In genomic region chr12:55829967-55830600, GRCh38 we compare ENCODE assay signal across 8 cellular contexts.
DNase-seq lines count a peak whose midpoint lies in the region; ATAC-seq and TF ChIP-seq lines count a peak whose summit lies in the region.

No MANE protein-coding gene starts in this region.

- H3K36me3 Mint-ChIP-seq in activated naive CD8-positive, alpha-beta T cell = peaks cover 4% of the 10 kb centered on the region

- H3K27me3 ChIP-seq in parathyroid adenoma (ENCODE audit: control insufficient read depth, insufficient read depth, low read length) = no peaks in the 10 kb centered on the region

- H3K27ac ChIP-seq in parathyroid adenoma = peak overlapping the region; percentile 76

- peak overlapping the region; percentile 80 for H2AFZ ChIP-seq in parathyroid adenoma

- H3K4me1 Mint-ChIP-seq in activated naive CD8-positive, alpha-beta T cell (ENCODE audit: low read depth) = peaks cover 55% of the 10 kb centered on the region

- no peaks in the 10 kb centered on the region for H3K36me3 ChIP-seq in parathyroid adenoma (ENCODE audit: control insufficient read depth, insufficient read depth, low read length)

- DNase-seq in NCI-H82 (lab: John Stamatoyannopoulos, UW) (peak; percentile 69), NCI-H82 treated with DMSO at 0.1 percent for 48 hours (lab: John Stamatoyannopoulos, UW; ENCODE audit: unreplicated experiment) (no peak), NCI-H69 (lab: John Stamatoyannopoulos, UW) (peak; percentile 87), head of caudate nucleus (peak in 37 of 42 donors; percentile 42 to 86 (median 73)), HPDE6-E6E7 (ENCODE audit: extremely low spot score) (no peak)

- H3K4me1 ChIP-seq in parathyroid adenoma = peaks cover 4% of the 10 kb centered on the region

- H3K9ac ChIP-seq in parathyroid adenoma = peak overlapping the region; percentile 34

- H3K9me3 Mint-ChIP-seq in activated naive CD8-positive, alpha-beta T cell (ENCODE audit: low read depth) = no peaks in the 10 kb centered on the region

- peak overlapping the region; percentile 97 for H3K4me3 Mint-ChIP-seq in activated naive CD8-positive, alpha-beta T cell

- H3K79me2 ChIP-seq in parathyroid adenoma = no peaks in the 10 kb centered on the region

- peak; percentile 19 for ATAC-seq in HG02588 (IDR thresholded peaks at IDR 0.05; ENCODE audit: unreplicated experiment)

- H3K9me3 ChIP-seq in parathyroid adenoma (ENCODE audit: control insufficient read depth, low read length) = no peaks in the 10 kb centered on the region

- peak overlapping the region; percentile 92 for H3K27ac Mint-ChIP-seq in activated naive CD8-positive, alpha-beta T cell

- peak overlapping the region; percentile 76 for H3K4me2 ChIP-seq in parathyroid adenoma (ENCODE audit: low read length)

- no peak for TF ChIP-seq CTCF in parathyroid adenoma (IDR thresholded peaks at IDR 0.05)

- no peaks in the 10 kb centered on the region for H3K27me3 Mint-ChIP-seq in activated naive CD8-positive, alpha-beta T cell

- peak overlapping the region; percentile 79 for H3K4me3 ChIP-seq in parathyroid adenoma (ENCODE audit: low read depth, low read length)

- intact Hi-C loops in head of caudate nucleus (cut with DNase I) = loop anchor here (1.0 kb wide), 1 partner anchor 96 kb away; no protein-coding TSS in a partner anchor

Comparison
In these comparisons a context has a peak if more than half of its experiments do, and no peak if none do; other contexts are left out.
1. DNase-seq: peak in NCI-H82 (single experiment), NCI-H69 (single experiment) and head of caudate nucleus (37 of 42); none in NCI-H82 treated with DMSO at 0.1 percent for 48 hours (single experiment) and HPDE6-E6E7 (single experiment).